8 cellular contexts compared by ENCODE assay signal in genomic region chr4:75671802-75672421, GRCh38. TPM values are rescaled to one million over a fixed set of nuclear protein-coding genes. Genes with fewer than 3 reads are reported as not detected.
DNase-seq lines count a peak whose midpoint lies in the region; FAIRE-seq and TF ChIP-seq lines count a peak whose summit lies in the region.

No MANE protein-coding gene starts in this region.

- H4K5ac ChIP-seq in H1 (ENCODE audit: insufficient read length, low read depth, low read length), result peak overlapping the region; percentile 41

- H2BK120ac ChIP-seq in H1 (replicated peaks; ENCODE audit: low read depth, low read length) (peak overlapping the region; percentile 5), neuronal stem cell (ENCODE audit: low read depth, low read length) (no peak overlapping the region)

- TF ChIP-seq CTCF in H1 (IDR thresholded peaks at IDR 0.05; ENCODE audit: control extremely low read depth in 1 of 3, insufficient read depth in 1 of 3, low read depth in 1 of 3, low read length in 3 of 3) (no peak), GM10248 (IDR thresholded peaks at IDR 0.05; ENCODE audit: control extremely low read depth, extremely low read depth, low read depth, missing control alignments) (no peak)

- H3K4me3 ChIP-seq in CD8-positive, alpha-beta memory T cell (ENCODE audit: low read length), result peak overlapping the region; percentile 91
- H3K4me3 ChIP-seq in H1 (ENCODE audit: extremely low read depth in 1 of 4, insufficient read depth in 2 of 4, low read depth in 3 of 4, low read length in 4 of 4) (peak overlapping the region; percentile 92 to 99 (median 94)), neuronal stem cell (ENCODE audit: low read length in 2 of 2) (peak overlapping the region; percentile 87 to 96)

- POLR2A ChIA-PET in CD8-positive, alpha-beta memory T cell (lab: Charles Lee), result interaction anchor here (0.5 to 3.6 kb wide), 7 partner anchors 18 to 161 kb away, joined by 3 to 54 read pairs (median 3); partner anchors contain the start of genes CDKL2 and USO1
- POLR2A ChIA-PET in H1 (lab: Charles Lee; ENCODE audit: partially characterized antibody), result interaction anchor here (0.9 to 8.2 kb wide), 7 partner anchors 11 to 74 kb away, joined by 3 to 117 read pairs (median 5); partner anchors contain the start of gene USO1
- POLR2A ChIA-PET in GM10248 (lab: Yijun Ruan, JAX), result no interaction called here

- H3K4me3 Mint-ChIP-seq in CD8-positive, alpha-beta memory T cell, result peak overlapping the region; percentile 89 to 99 (median 98)

- TF ChIP-seq EP300 in H1 (IDR thresholded peaks at IDR 0.05; ENCODE audit: borderline replicate concordance in 1 of 2, low read depth in 2 of 2, low read length in 2 of 2), result no peak

- peaks cover 0 to 2% (median 0%) of the 10 kb centered on the region in 5 donors for H3K9me3 Mint-ChIP-seq in CD8-positive, alpha-beta memory T cell

- H3K4ac ChIP-seq in H1 (replicated peaks; ENCODE audit: insufficient read length, low read depth, low read length), result no peak overlapping the region
- no peak overlapping the region for H3K4ac ChIP-seq in neuronal stem cell (ENCODE audit: low read length)

- no peak overlapping the region for H2AFZ ChIP-seq in H1 (ENCODE audit: low read length)
- H2AFZ ChIP-seq in neuronal stem cell (ENCODE audit: low read length), result peak overlapping the region; percentile 76

- H3K4me2 ChIP-seq in H1 (ENCODE audit: insufficient read depth in 1 of 2, low read depth in 2 of 2, low read length in 2 of 2) (peak overlapping the region; percentile 70 to 74), neuronal stem cell (ENCODE audit: insufficient read depth, low read length, poor library complexity, severe bottlenecking) (peak overlapping the region; percentile 55)

- H3K79me1 ChIP-seq in H1 (ENCODE audit: low read depth, low read length), result peaks cover 2% of the 10 kb centered on the region; the same call in 1 of the 2 replicates
- H3K79me1 ChIP-seq in neuronal stem cell (ENCODE audit: low read depth, low read length), result no peaks in the 10 kb centered on the region

- H3K9ac ChIP-seq in H1 (replicated peaks in 1 of 4; ENCODE audit: extremely low read depth in 1 of 4, low read depth in 3 of 4, low read length in 3 of 4) (peak overlapping the region; percentile 93 to 99 (median 96)), neuronal stem cell (ENCODE audit: low read depth, low read length, poor library complexity) (peak overlapping the region; percentile 80)

- H3K56ac ChIP-seq in H1 (replicated peaks; ENCODE audit: insufficient read length, low read depth, low read length), result peak overlapping the region; percentile 13

- peaks cover 61 to 86% of the 10 kb centered on the region in 2 experiments for H3K79me2 ChIP-seq in H1 (ENCODE audit: control insufficient read depth in 1 of 2, insufficient read depth in 2 of 2, low read length in 2 of 2)

- H3K9me3 ChIP-seq in CD8-positive, alpha-beta memory T cell (ENCODE audit: low read length), result no peaks in the 10 kb centered on the region
- H3K9me3 ChIP-seq in H1 (ENCODE audit: insufficient read depth in 2 of 2, low read depth in 1 of 2, low read length in 1 of 2) (no peaks in the 10 kb centered on the region), neuronal stem cell (replicated peaks in 1 of 2; ENCODE audit: control insufficient read depth in 2 of 2, insufficient read depth in 1 of 2, low read depth in 1 of 2, low read length in 2 of 2) (no peaks in the 10 kb centered on the region)

- H3K36me3 Mint-ChIP-seq in CD8-positive, alpha-beta memory T cell, result peaks cover 0 to 27% (median 2%) of the 10 kb centered on the region in 3 donors

- H3K18ac ChIP-seq in H1 (ENCODE audit: extremely low read depth, low read length), result peak overlapping the region; percentile 94
- H3K18ac ChIP-seq in neuronal stem cell (ENCODE audit: low read length), result no peak overlapping the region

- no peak overlapping the region for H4K91ac ChIP-seq in H1 (replicated peaks; ENCODE audit: insufficient read length, low read length)
- no peak overlapping the region for H4K91ac ChIP-seq in neuronal stem cell (ENCODE audit: low read depth, low read length, poor library complexity)

- peaks cover 54 to 62% (median 62%) of the 10 kb centered on the region in 3 donors for H3K4me1 Mint-ChIP-seq in CD8-positive, alpha-beta memory T cell

- H4K20me1 ChIP-seq in H1 (replicated peaks in 1 of 2; ENCODE audit: control insufficient read depth in 1 of 2, insufficient read depth in 2 of 2, low read length in 2 of 2), result peaks cover 32 to 33% of the 10 kb centered on the region in 2 experiments

- DNase-seq in CD8-positive, alpha-beta memory T cell, result no peak
- DNase-seq in NCI-H69 (lab: John Stamatoyannopoulos, UW) (peak; percentile 19), H1 (ENCODE audit: low read depth in 1 of 2, low spot score in 2 of 2) (no peak), neuronal stem cell (ENCODE audit: low spot score) (no peak), HTR-8/SVneo (ENCODE audit: insufficient read length, low spot score) (no peak), HPDE6-E6E7 (ENCODE audit: extremely low spot score) (no peak), NCI-H1105 treated with DMSO at 0.1 percent for 48 hours (lab: John Stamatoyannopoulos, UW) (no peak), GM10248 (ENCODE audit: extremely low spot score) (no peak)

- H2AK5ac ChIP-seq in H1 (ENCODE audit: low read depth, low read length) (no peak overlapping the region), neuronal stem cell (ENCODE audit: low read depth, low read length) (no peak overlapping the region)

- H3K14ac ChIP-seq in H1 (ENCODE audit: insufficient read length) (no peak overlapping the region), neuronal stem cell (ENCODE audit: low read length) (no peak overlapping the region)

- 11% methylated on average over 10 of the region's 10 CpGs; no CpG with 5 or more reads in 1 of the 2 experiments for WGBS in H1 (ENCODE audit: extremely low coverage in 1 of 2, insufficient coverage in 1 of 2, insufficient read length in 1 of 2, insufficient replicate concordance in 2 of 2, low coverage in 1 of 2, low lambda C conversion rate in 2 of 2, missing lambda C conversion rate in 1 of 2), 2 experiments
- WGBS in neuronal stem cell (ENCODE audit: extremely low coverage in 2 of 2, insufficient read length in 2 of 2, insufficient replicate concordance in 1 of 2), 2 donors, result no CpG with 5 or more reads among the region's 10 CpGs

- H2BK12ac ChIP-seq in H1 (ENCODE audit: low read depth, low read length) (no peak overlapping the region), neuronal stem cell (ENCODE audit: low read length) (no peak overlapping the region)

- H4K8ac ChIP-seq in H1 (ENCODE audit: extremely low read depth, insufficient read depth, low read length), result no peak overlapping the region
- no peak overlapping the region for H4K8ac ChIP-seq in neuronal stem cell (ENCODE audit: low read depth, low read length)

- peak overlapping the region; percentile 97 to 99 (median 99) for H3K27ac Mint-ChIP-seq in CD8-positive, alpha-beta memory T cell

- H2BK20ac ChIP-seq in H1 (ENCODE audit: low read length), result no peak overlapping the region

- peak overlapping the region; percentile 97 for H2BK5ac ChIP-seq in H1 (ENCODE audit: low read depth, low read length)
- H2BK5ac ChIP-seq in neuronal stem cell (ENCODE audit: low read length), result no peak overlapping the region

- H2BK15ac ChIP-seq in H1 (ENCODE audit: low read length) (no peak overlapping the region), neuronal stem cell (ENCODE audit: low read length) (no peak overlapping the region)

- TF ChIP-seq RAD21 in H1 (IDR thresholded peaks at IDR 0.05 in 1 of 2, conservative IDR thresholded peaks at IDR 0.05 in 1 of 2; ENCODE audit: low read depth in 2 of 2, low read length in 2 of 2), result no peak

- no peaks in the 10 kb centered on the region for H3K36me3 ChIP-seq in CD8-positive, alpha-beta memory T cell (ENCODE audit: insufficient read depth, low read length)
- H3K36me3 ChIP-seq in H1 (ENCODE audit: control insufficient read depth in 2 of 4, insufficient read depth in 4 of 4, low read length in 3 of 4) (no peaks in the 10 kb centered on the region), neuronal stem cell (replicated peaks in 1 of 2; ENCODE audit: control insufficient read depth in 2 of 2, insufficient read depth in 2 of 2, low read length in 2 of 2) (peaks cover 0 to 10% of the 10 kb centered on the region in 2 donors)

- H3K27me3 ChIP-seq in CD8-positive, alpha-beta memory T cell (ENCODE audit: insufficient read depth, low read length, poor library complexity, severe bottlenecking), result no peaks in the 10 kb centered on the region
- H3K27me3 ChIP-seq in H1 (replicated peaks in 1 of 4; ENCODE audit: control insufficient read depth in 3 of 4, extremely low read depth in 1 of 4, insufficient read depth in 3 of 4, low read length in 3 of 4), result no peaks in the 10 kb centered on the region
- no peaks in the 10 kb centered on the region for H3K27me3 ChIP-seq in neuronal stem cell (ENCODE audit: control insufficient read depth in 3 of 3, insufficient read depth in 3 of 3, low read depth in 1 of 3, low read length in 3 of 3)

- H3K23ac ChIP-seq in H1 (ENCODE audit: insufficient read length) (no peak overlapping the region), neuronal stem cell (ENCODE audit: low read depth, low read length, poor library complexity) (no peak overlapping the region)

- H3K4me1 ChIP-seq in CD8-positive, alpha-beta memory T cell (ENCODE audit: insufficient read depth, low read length), result peaks cover 60% of the 10 kb centered on the region
- H3K4me1 ChIP-seq in H1 (replicated peaks in 1 of 4; ENCODE audit: control insufficient read depth in 3 of 4, insufficient read depth in 4 of 4, low read length in 3 of 4) (peaks cover 5 to 9% (median 7%) of the 10 kb centered on the region in 4 experiments; a peak in 6 of 7 replicates), neuronal stem cell (ENCODE audit: control insufficient read depth in 2 of 2, insufficient read depth in 1 of 2, low read depth in 1 of 2, low read length in 2 of 2) (peaks cover 4 to 11% of the 10 kb centered on the region in 2 donors)

- CTCF ChIA-PET in CD8-positive, alpha-beta memory T cell (lab: Charles Lee), result interaction anchor here (0.9 to 7.5 kb wide), 6 partner anchors 12 to 157 kb away, joined by 3 to 50 read pairs (median 4); partner anchors contain the start of genes RCHY1, THAP6 and USO1
- CTCF ChIA-PET in H1 (lab: Charles Lee; ENCODE audit: partially characterized antibody) (interaction anchor here (0.8 to 6.9 kb wide), 8 partner anchors 18 to 55 kb away, joined by 3 to 36 read pairs (median 4); partner anchors contain the start of gene USO1), GM10248 (lab: Yijun Ruan, JAX) (interaction anchor here (1.1 to 8.6 kb wide), 3 partner anchors 15 to 52 kb away, joined by 3 to 63 read pairs (median 20); partner anchors contain the start of gene USO1)

- TF ChIP-seq POLR2A in H1 (IDR thresholded peaks at IDR 0.05; ENCODE audit: control extremely low read depth in 1 of 2, low read depth in 2 of 2, low read length in 2 of 2), result no peak

- FAIRE-seq in H1 (lab: Jason Lieb, UNC) (no peak), HTR-8/SVneo (lab: Jason Lieb, UNC) (no peak)

- H3K23me2 ChIP-seq in H1 (ENCODE audit: low read depth, low read length), result peaks cover 3% of the 10 kb centered on the region

- H3K27me3 Mint-ChIP-seq in CD8-positive, alpha-beta memory T cell, result peaks cover 0 to 3% of the 10 kb centered on the region in 2 donors

- H3K27ac ChIP-seq in CD8-positive, alpha-beta memory T cell (ENCODE audit: low read depth, low read length), result peak overlapping the region; percentile 98
- H3K27ac ChIP-seq in H1 (ENCODE audit: low read depth, low read length) (peak overlapping the region; percentile 94), neuronal stem cell (replicated peaks; ENCODE audit: low read length) (no peak overlapping the region)

RNA-seq across cellular contexts. Expression of gene G3BP2, which starts 1.3 kb away (rescaled TPM):
- 100 to 1,000 TPM; 189 to 195 TPM for total RNA-seq in CD8-positive, alpha-beta memory T cell
- polyA plus RNA-seq in CD8-positive, alpha-beta memory T cell, result 115 TPM
- 378 and 388 TPM in 2 replicates for total RNA-seq in H1 (2021; fragmentation: NEBNext Ultra II Directional; extraction: Animal tissue kit (Norgen Biotek cat#: 25700))
- 78.2 and 83.7 TPM in 2 replicates for polyA plus RNA-seq in H1 (2011; rRNA removed)
- polyA plus RNA-seq in H1 (2011; cell fraction: cytosol; rRNA removed), result 144 TPM
- 56.7 TPM for polyA plus RNA-seq in H1 (2011; cell fraction: nucleus; rRNA removed)
- polyA plus RNA-seq in H1 (2012, experiment 1 of 2), result 148 to 255 TPM (median 185 TPM) in 4 replicates
- polyA plus RNA-seq in H1 (2012, experiment 2 of 2), result 20.2 TPM
- polyA plus RNA-seq in H1 (2013, experiment 1 of 2), result 174 TPM
- 179 TPM for polyA plus RNA-seq in H1 (2013, experiment 2 of 2)
- 159 and 221 TPM in 2 replicates for polyA minus RNA-seq in H1 (2011; rRNA and poly(A)+ RNA removed)
- polyA minus RNA-seq in H1 (2011; cell fraction: cytosol; rRNA and poly(A)+ RNA removed), result 113 TPM
- 140 TPM for polyA minus RNA-seq in H1 (2011; cell fraction: nucleus; rRNA and poly(A)+ RNA removed)
- 135 TPM for polyA plus RNA-seq in neuronal stem cell (2013, experiment 1 of 2)
- 136 TPM for polyA plus RNA-seq in neuronal stem cell (2013, experiment 2 of 2)

RNA-seq across cellular contexts. Expression of gene CDKL2, which starts 41.6 kb away (rescaled TPM):
- total RNA-seq in CD8-positive, alpha-beta memory T cell, result under 1 TPM; 0.27 to 0.37 TPM
- polyA plus RNA-seq in CD8-positive, alpha-beta memory T cell, result 0.47 TPM
- total RNA-seq in H1 (2021; fragmentation: NEBNext Ultra II Directional; extraction: Animal tissue kit (Norgen Biotek cat#: 25700)), result 1.4 and 2.1 TPM in 2 replicates
- polyA plus RNA-seq in H1 (2011; rRNA removed), result 1.2 and 1.4 TPM in 2 replicates
- 1.4 TPM for polyA plus RNA-seq in H1 (2011; cell fraction: cytosol; rRNA removed)
- 1.1 TPM for polyA plus RNA-seq in H1 (2011; cell fraction: nucleus; rRNA removed)
- polyA plus RNA-seq in H1 (2012, experiment 1 of 2), result 0.93 to 1.3 TPM (median 0.99 TPM) in 4 replicates
- 0.09 TPM for polyA plus RNA-seq in H1 (2012, experiment 2 of 2)
- 1.7 TPM for polyA plus RNA-seq in H1 (2013, experiment 1 of 2)
- 1.0 TPM for polyA plus RNA-seq in H1 (2013, experiment 2 of 2)
- polyA minus RNA-seq in H1 (2011; rRNA and poly(A)+ RNA removed), result 4.1 and 5.2 TPM in 2 replicates
- polyA minus RNA-seq in H1 (2011; cell fraction: cytosol; rRNA and poly(A)+ RNA removed), result 5.4 TPM
- 4.7 TPM for polyA minus RNA-seq in H1 (2011; cell fraction: nucleus; rRNA and poly(A)+ RNA removed)
- 1.1 TPM for polyA plus RNA-seq in neuronal stem cell (2013, experiment 1 of 2)
- polyA plus RNA-seq in neuronal stem cell (2013, experiment 2 of 2), result 0.98 TPM

RNA-seq across cellular contexts. Expression of gene USO1, which starts 52.5 kb away (rescaled TPM):
- 10 to 100 TPM; 39.9 to 41.5 TPM for total RNA-seq in CD8-positive, alpha-beta memory T cell
- polyA plus RNA-seq in CD8-positive, alpha-beta memory T cell, result 33.5 TPM
- total RNA-seq in H1 (2021; fragmentation: NEBNext Ultra II Directional; extraction: Animal tissue kit (Norgen Biotek cat#: 25700)), result 190 and 198 TPM in 2 replicates
- 39.8 and 57.3 TPM in 2 replicates for polyA plus RNA-seq in H1 (2011; rRNA removed)
- 77.3 TPM for polyA plus RNA-seq in H1 (2011; cell fraction: cytosol; rRNA removed)
- polyA plus RNA-seq in H1 (2011; cell fraction: nucleus; rRNA removed), result 88.8 TPM
- 60.6 to 118 TPM (median 75.0 TPM) in 4 replicates for polyA plus RNA-seq in H1 (2012, experiment 1 of 2)
- polyA plus RNA-seq in H1 (2012, experiment 2 of 2), result 8.1 TPM
- polyA plus RNA-seq in H1 (2013, experiment 1 of 2), result 172 TPM
- polyA plus RNA-seq in H1 (2013, experiment 2 of 2), result 173 TPM
- 100 and 129 TPM in 2 replicates for polyA minus RNA-seq in H1 (2011; rRNA and poly(A)+ RNA removed)
- 68.5 TPM for polyA minus RNA-seq in H1 (2011; cell fraction: cytosol; rRNA and poly(A)+ RNA removed)
- 180 TPM for polyA minus RNA-seq in H1 (2011; cell fraction: nucleus; rRNA and poly(A)+ RNA removed)
- polyA plus RNA-seq in neuronal stem cell (2013, experiment 1 of 2), result 48.2 TPM
- 49.8 TPM for polyA plus RNA-seq in neuronal stem cell (2013, experiment 2 of 2)
